ENCODE assay signal across 8 cellular contexts in the genomic region with DNA sequence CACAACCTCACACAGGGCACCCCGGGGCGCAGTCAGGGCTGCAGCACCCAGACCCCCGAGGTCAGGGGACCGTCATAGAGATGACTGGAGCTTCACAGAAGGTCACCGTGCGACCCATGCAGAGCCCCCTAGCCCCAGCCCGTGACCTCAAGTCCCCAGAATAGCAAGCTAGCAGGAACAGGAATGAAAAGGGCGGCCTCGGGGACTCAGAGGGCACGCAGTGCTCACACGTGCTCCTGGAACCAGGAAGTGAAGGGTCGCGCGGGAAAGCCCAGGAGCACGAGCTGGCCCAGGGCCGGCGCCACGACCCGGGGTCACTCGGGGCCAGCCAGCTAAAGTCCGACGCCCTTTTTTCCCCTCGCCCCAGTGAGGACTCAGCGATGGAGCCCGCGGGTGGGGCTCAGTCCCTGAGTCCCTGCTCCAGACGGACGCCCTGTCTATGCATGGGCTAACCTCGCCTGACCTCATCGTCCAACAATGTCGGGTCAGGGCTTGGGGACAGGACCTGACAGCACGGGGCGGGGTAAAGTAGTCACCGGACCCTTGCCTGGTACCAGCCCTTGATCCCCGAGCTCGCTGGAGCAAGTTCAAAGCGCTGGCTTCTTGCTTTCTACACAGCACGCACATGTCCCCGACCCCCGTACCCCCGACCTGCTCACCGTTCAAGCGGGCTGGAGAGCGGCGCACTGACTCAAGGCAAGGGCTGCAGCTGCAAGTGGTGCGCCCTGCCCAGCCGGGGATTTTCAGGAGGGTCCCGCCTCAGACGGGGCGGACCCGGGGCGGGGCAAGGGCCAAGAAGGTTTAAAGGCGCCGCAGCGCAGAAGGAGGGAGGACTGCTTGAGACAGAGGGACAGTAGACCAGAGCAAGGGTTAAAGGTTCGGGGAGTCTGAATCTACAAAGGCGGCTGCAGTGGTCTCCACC. TPM values are rescaled to one million over a fixed set of nuclear protein-coding genes. Genes with fewer than 3 reads are reported as not detected.
DNase-seq lines count a peak whose midpoint lies in the region; ATAC-seq lines count a peak whose summit lies in the region.

TAGLN2 (minus strand) TSS at position 717 of the 922 bp plus-strand sequence. CDS start 4,998 bp downstream, outside the sequence.

- H3K4me3 ChIP-seq in endocrine pancreas (ENCODE audit: control insufficient read depth, insufficient read depth, low read length) = peak within 1 kb of the TSS; percentile 48
- H3K4me3 ChIP-seq in mesodermal cell (ENCODE audit: extremely low read depth, insufficient read depth, low read length, poor library complexity, severe bottlenecking) = peak within 1 kb of the TSS; percentile 76

- WGBS in mesodermal cell (ENCODE audit: insufficient coverage in 2 of 2), 2 experiments = 0% methylated on average over 54 of the region's 57 CpGs

- H3K9ac ChIP-seq in endocrine pancreas (ENCODE audit: control insufficient read depth, insufficient read depth, low read length) = peak within 1 kb of the TSS; percentile 92

- H3K9me3 ChIP-seq in endocrine pancreas (ENCODE audit: control insufficient read depth, low read length) (no peaks in the 10 kb centered on the region), mesodermal cell (ENCODE audit: control insufficient read depth, low read length) (no peaks in the 10 kb centered on the region)

- H3K4me1 ChIP-seq in endocrine pancreas (ENCODE audit: control insufficient read depth, insufficient read depth, low read length) = no peaks in the 10 kb centered on the region
- peaks cover 33% of the 10 kb centered on the region for H3K4me1 ChIP-seq in mesodermal cell (ENCODE audit: control insufficient read depth, insufficient read depth, low read length, poor library complexity, severe bottlenecking)

- ATAC-seq in GM19023 (IDR thresholded peaks at IDR 0.05; ENCODE audit: unreplicated experiment) = peak; percentile 69
- peak; percentile 45 for ATAC-seq in HG03196 (IDR thresholded peaks at IDR 0.05; ENCODE audit: unreplicated experiment)

- H3K27ac ChIP-seq in mesodermal cell (ENCODE audit: low read depth, low read length, severe bottlenecking) = peak within 1 kb of the TSS; percentile 98

- no peaks in the 10 kb centered on the region for H3K27me3 ChIP-seq in endocrine pancreas (ENCODE audit: control insufficient read depth, insufficient read depth, low read length)

- H3K36me3 ChIP-seq in endocrine pancreas (ENCODE audit: control insufficient read depth, insufficient read depth, low read length) (peaks cover 1% of the 10 kb centered on the region), mesodermal cell (ENCODE audit: control insufficient read depth, insufficient read depth, low read length) (peaks cover 29% of the 10 kb centered on the region)

- DNase-seq in AML-193 (lab: John Stamatoyannopoulos, UW) (peak; percentile 79 to 84), NK-92 (lab: John Stamatoyannopoulos, UW; ENCODE audit: unreplicated experiment) (peak; percentile 33)
- DNase-seq in activated CD8-positive, alpha-beta memory T cell treated with anti-CD3 and anti-CD28 coated beads for 48 hours (ENCODE audit: low read depth in 2 of 3, low spot score in 2 of 3) = peak; percentile 76 to 89 (median 84)
- peak; percentile 78 to 80 for DNase-seq in stimulated activated CD8-positive, alpha-beta memory T cell treated with anti-CD3 and anti-CD28 coated beads, Interleukin-15, amount 100 ng/mL, for 4 hours (ENCODE audit: low read depth in 2 of 2)

RNA-seq across cellular contexts. Expression of gene TAGLN2, which starts in this region (rescaled TPM):
- polyA plus RNA-seq in mesodermal cell (2013, experiment 1 of 2) = 496 TPM
- polyA plus RNA-seq in mesodermal cell (2013, experiment 2 of 2) = 406 TPM

Comparison
In these comparisons a context has a peak if more than half of its experiments do, and no peak if none do; other contexts are left out.
1. Peak in every context shown above with its lines: DNase-seq, ATAC-seq, H3K4me3 ChIP-seq and H3K27ac ChIP-seq.
2. DNase-seq: peak in every context shown above with its lines; median percentile 84 in activated CD8-positive, alpha-beta memory T cell treated with anti-CD3 and anti-CD28 coated beads for 48 hours; 82 in AML-193; 79 in stimulated activated CD8-positive, alpha-beta memory T cell treated with anti-CD3 and anti-CD28 coated beads, Interleukin-15, amount 100 ng/mL, for 4 hours; 33 in NK-92.